26 cellular contexts compared by ENCODE assay signal in the genomic region with DNA sequence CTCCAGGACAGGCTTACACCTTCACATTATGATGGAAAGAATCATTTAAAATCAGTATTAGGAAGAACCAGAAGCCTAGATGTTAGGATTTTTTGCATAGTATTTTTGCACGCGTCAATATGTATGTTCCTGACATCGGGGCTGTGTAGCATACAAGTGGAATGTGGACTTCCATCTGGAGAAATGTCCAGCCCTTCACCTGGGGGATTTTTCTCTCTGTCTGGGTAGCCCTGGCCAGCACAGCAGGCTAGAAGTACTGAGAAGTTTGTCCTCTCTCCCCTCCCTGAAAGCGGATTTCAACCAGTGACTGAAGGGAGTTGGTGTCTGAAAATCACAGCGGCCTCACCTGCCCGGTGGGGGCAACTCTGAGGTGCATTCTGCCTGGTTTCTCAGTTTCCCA.
"Had no signal": no experiment of that assay in that cellular context is flagged by ENCODE, and none has a peak within 500 bp of the region (broad histone marks: within the 10 kb centered on the region; RNA-seq: fewer than 3 reads in every experiment).

No MANE protein-coding gene starts in this region.

- H3K4me1 Mint-ChIP-seq: mesothelial cell of epicardium, nephron progenitor cell, neural progenitor cell had no signal

- H3K4me2 ChIP-seq: neural progenitor cell had no signal

- ATAC-seq: left cardiac atrium; natural killer cell; stimulated activated effector memory CD8-positive, alpha-beta T cell treated with anti-CD3 and anti-CD28 coated beads, Interleukin-12 subunit alpha, Interleukin-12 subunit beta, amount 100 ng/mL, for 72 hours had no signal

- H3K9ac ChIP-seq: neural progenitor cell had no signal

- H3K36me3 ChIP-seq: left lung, neural progenitor cell, ovary, right atrium auricular region, sigmoid colon, spleen, suprapubic skin, thoracic aorta, tibial artery, uterus had no signal

- DNase-seq: hippocampal formation; kidney glomerular epithelial cell; left cardiac atrium; left lung; mesendoderm; naive B cell; natural killer cell; nephron progenitor cell; ovary; sigmoid colon; small intestine; spleen; stimulated activated CD4-positive, alpha-beta T cell treated with anti-CD3 and anti-CD28 coated beads, Interleukin-4, amount 100 ng/mL, for 24 hours; stimulated activated naive CD4-positive, alpha-beta T cell; tibial artery; uterus had no signal

- H3K4me1 ChIP-seq: neural progenitor cell, right atrium auricular region, suprapubic skin, tibial artery, uterus had no signal

- H3K27me3 Mint-ChIP-seq: naive B cell had no signal

- H3K27ac Mint-ChIP-seq: mesothelial cell of epicardium; natural killer cell; nephron progenitor cell; neural progenitor cell; progenitor cell of endocrine pancreas; stimulated activated effector memory CD8-positive, alpha-beta T cell treated with anti-CD3 and anti-CD28 coated beads, Interleukin-12 subunit alpha, Interleukin-12 subunit beta, amount 100 ng/mL, for 72 hours; stimulated activated naive CD8-positive, alpha-beta T cell treated with anti-CD3 and anti-CD28 coated beads, Interleukin-15, Interleukin-2, amounts not matched to agents 100 ng/mL and 50 ng/mL, for 24 hours; type B pancreatic cell had no signal

- H3K9me3 Mint-ChIP-seq: mesothelial cell of epicardium; naive B cell; natural killer cell; neural progenitor cell; stimulated activated effector memory CD8-positive, alpha-beta T cell treated with anti-CD3 and anti-CD28 coated beads, Interleukin-12 subunit alpha, Interleukin-12 subunit beta, amount 100 ng/mL, for 72 hours; stimulated activated naive CD8-positive, alpha-beta T cell treated with anti-CD3 and anti-CD28 coated beads, Interleukin-15, Interleukin-2, amounts not matched to agents 100 ng/mL and 50 ng/mL, for 24 hours; type B pancreatic cell had no signal

- H2AFZ ChIP-seq: neural progenitor cell had no signal

- H3K4me3 Mint-ChIP-seq: mesothelial cell of epicardium; naive B cell; natural killer cell; nephron progenitor cell; neural progenitor cell; stimulated activated effector memory CD8-positive, alpha-beta T cell treated with anti-CD3 and anti-CD28 coated beads, Interleukin-12 subunit alpha, Interleukin-12 subunit beta, amount 100 ng/mL, for 72 hours; stimulated activated naive CD8-positive, alpha-beta T cell treated with anti-CD3 and anti-CD28 coated beads, Interleukin-15, Interleukin-2, amounts not matched to agents 100 ng/mL and 50 ng/mL, for 24 hours; type B pancreatic cell had no signal

- H3K36me3 Mint-ChIP-seq: mesothelial cell of epicardium; naive B cell; natural killer cell; neural progenitor cell; stimulated activated effector memory CD8-positive, alpha-beta T cell treated with anti-CD3 and anti-CD28 coated beads, Interleukin-12 subunit alpha, Interleukin-12 subunit beta, amount 100 ng/mL, for 72 hours; type B pancreatic cell had no signal

- H3K27ac ChIP-seq: neural progenitor cell, ovary, right atrium auricular region, sigmoid colon, spleen, suprapubic skin, thoracic aorta, tibial artery, uterus had no signal

- H3K4me3 ChIP-seq: left lung, lung, neural progenitor cell, ovary, right atrium auricular region, sigmoid colon, spleen, suprapubic skin, thoracic aorta, tibial artery, uterus had no signal

- H3K27me3 ChIP-seq: left lung, neural progenitor cell, ovary, right atrium auricular region, sigmoid colon, spleen, suprapubic skin, tibial artery, uterus had no signal

- H3K9me3 ChIP-seq: left lung, ovary, right atrium auricular region, sigmoid colon, spleen, suprapubic skin, thoracic aorta, tibial artery, uterus had no signal
